In genomic region chr1:65036614-65037180, GRCh38 we compare ENCODE assay signal across 1 cellular context.
TF ChIP-seq lines count a peak whose summit lies in the region.

No MANE protein-coding gene starts in this region.

TF ChIP-seq in HCT116, 20 proteins besides CTCF, POLR2A, EP300 and RAD21 (continued from another document):
- TF ChIP-seq SP1 (IDR thresholded peaks at IDR 0.05; ENCODE audit: low read depth) (no peak), EZH2 (IDR thresholded peaks at IDR 0.05) (no peak), CBX3 (IDR thresholded peaks at IDR 0.05; ENCODE audit: low read depth) (no peak), ZNF274 (IDR thresholded peaks at IDR 0.05; ENCODE audit: low read depth, low read length) (no peak), CEBPB (IDR thresholded peaks at IDR 0.05; ENCODE audit: low read depth) (no peak), ELF1 (IDR thresholded peaks at IDR 0.05; ENCODE audit: borderline replicate concordance, low read depth) (no peak), TCF7L2 (IDR thresholded peaks at IDR 0.05; ENCODE audit: borderline replicate concordance, extremely low read depth, insufficient read depth, insufficient read length) (no peak)
- TF ChIP-seq, protein P1, sequence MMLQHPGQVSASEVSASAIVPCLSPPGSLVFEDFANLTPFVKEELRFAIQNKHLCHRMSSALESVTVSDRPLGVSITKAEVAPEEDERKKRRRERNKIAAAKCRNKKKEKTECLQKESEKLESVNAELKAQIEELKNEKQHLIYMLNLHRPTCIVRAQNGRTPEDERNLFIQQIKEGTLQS (IDR thresholded peaks at IDR 0.05): no peak
- TF ChIP-seq, protein P2, sequence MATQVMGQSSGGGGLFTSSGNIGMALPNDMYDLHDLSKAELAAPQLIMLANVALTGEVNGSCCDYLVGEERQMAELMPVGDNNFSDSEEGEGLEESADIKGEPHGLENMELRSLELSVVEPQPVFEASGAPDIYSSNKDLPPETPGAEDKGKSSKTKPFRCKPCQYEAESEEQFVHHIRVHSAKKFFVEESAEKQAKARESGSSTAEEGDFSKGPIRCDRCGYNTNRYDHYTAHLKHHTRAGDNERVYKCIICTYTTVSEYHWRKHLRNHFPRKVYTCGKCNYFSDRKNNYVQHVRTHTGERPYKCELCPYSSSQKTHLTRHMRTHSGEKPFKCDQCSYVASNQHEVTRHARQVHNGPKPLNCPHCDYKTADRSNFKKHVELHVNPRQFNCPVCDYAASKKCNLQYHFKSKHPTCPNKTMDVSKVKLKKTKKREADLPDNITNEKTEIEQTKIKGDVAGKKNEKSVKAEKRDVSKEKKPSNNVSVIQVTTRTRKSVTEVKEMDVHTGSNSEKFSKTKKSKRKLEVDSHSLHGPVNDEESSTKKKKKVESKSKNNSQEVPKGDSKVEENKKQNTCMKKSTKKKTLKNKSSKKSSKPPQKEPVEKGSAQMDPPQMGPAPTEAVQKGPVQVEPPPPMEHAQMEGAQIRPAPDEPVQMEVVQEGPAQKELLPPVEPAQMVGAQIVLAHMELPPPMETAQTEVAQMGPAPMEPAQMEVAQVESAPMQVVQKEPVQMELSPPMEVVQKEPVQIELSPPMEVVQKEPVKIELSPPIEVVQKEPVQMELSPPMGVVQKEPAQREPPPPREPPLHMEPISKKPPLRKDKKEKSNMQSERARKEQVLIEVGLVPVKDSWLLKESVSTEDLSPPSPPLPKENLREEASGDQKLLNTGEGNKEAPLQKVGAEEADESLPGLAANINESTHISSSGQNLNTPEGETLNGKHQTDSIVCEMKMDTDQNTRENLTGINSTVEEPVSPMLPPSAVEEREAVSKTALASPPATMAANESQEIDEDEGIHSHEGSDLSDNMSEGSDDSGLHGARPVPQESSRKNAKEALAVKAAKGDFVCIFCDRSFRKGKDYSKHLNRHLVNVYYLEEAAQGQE (IDR thresholded peaks at IDR 0.05; ENCODE audit: low read depth): no peak
- TF ChIP-seq, protein P3, sequence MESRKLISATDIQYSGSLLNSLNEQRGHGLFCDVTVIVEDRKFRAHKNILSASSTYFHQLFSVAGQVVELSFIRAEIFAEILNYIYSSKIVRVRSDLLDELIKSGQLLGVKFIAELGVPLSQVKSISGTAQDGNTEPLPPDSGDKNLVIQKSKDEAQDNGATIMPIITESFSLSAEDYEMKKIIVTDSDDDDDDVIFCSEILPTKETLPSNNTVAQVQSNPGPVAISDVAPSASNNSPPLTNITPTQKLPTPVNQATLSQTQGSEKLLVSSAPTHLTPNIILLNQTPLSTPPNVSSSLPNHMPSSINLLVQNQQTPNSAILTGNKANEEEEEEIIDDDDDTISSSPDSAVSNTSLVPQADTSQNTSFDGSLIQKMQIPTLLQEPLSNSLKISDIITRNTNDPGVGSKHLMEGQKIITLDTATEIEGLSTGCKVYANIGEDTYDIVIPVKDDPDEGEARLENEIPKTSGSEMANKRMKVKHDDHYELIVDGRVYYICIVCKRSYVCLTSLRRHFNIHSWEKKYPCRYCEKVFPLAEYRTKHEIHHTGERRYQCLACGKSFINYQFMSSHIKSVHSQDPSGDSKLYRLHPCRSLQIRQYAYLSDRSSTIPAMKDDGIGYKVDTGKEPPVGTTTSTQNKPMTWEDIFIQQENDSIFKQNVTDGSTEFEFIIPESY (IDR thresholded peaks at IDR 0.05; ENCODE audit: extremely low read depth, insufficient replicate concordance, low read length): no peak
